Comparison of ENCODE assay signal across 9 cellular contexts in genomic region chr12:29782821-29783772, GRCh38. TPM values are rescaled to one million over a fixed set of nuclear protein-coding genes. Genes with fewer than 3 reads are reported as not detected.
DNase-seq lines count a peak whose midpoint lies in the region; ATAC-seq and TF ChIP-seq lines count a peak whose summit lies in the region.
"Had no signal": no experiment of that assay in that cellular context is flagged by ENCODE, and none has a peak within 500 bp of the region (broad histone marks: within the 10 kb centered on the region; RNA-seq: fewer than 3 reads in every experiment).

No MANE protein-coding gene starts in this region.

- H3K4me1 Mint-ChIP-seq in endodermal cell = peaks cover 19% of the 10 kb centered on the region
- H3K4me1 Mint-ChIP-seq in stimulated activated memory B cell treated with anti-CD40 and anti-IgM and Interleukin-4, amounts not matched to agents 10 μg/mL and 1 μg/mL and 100 μg/mL, for 72 hours = no peaks in the 10 kb centered on the region

- peak; percentile 22 for ATAC-seq in GM18498 (IDR thresholded peaks at IDR 0.05; ENCODE audit: unreplicated experiment)
- peak; percentile 17 for ATAC-seq in HG02588 (IDR thresholded peaks at IDR 0.05; ENCODE audit: unreplicated experiment)
- ATAC-seq in upper lobe of right lung = peak; percentile 54
- ATAC-seq in stimulated activated memory B cell treated with anti-CD40 and anti-IgM and Interleukin-4, amounts not matched to agents 10 μg/mL and 1 μg/mL and 100 μg/mL, for 72 hours = no peak

- H3K4me3 Mint-ChIP-seq in endodermal cell = peak overlapping the region; percentile 97
- H3K4me3 Mint-ChIP-seq in stimulated activated memory B cell treated with anti-CD40 and anti-IgM and Interleukin-4, amounts not matched to agents 10 μg/mL and 1 μg/mL and 100 μg/mL, for 72 hours = no peak overlapping the region
- H3K4me3 Mint-ChIP-seq: activated B cell treated with CpG ODN at 0.5 μM for 24 hours had no signal

- WGBS in endodermal cell (ENCODE audit: insufficient coverage in 1 of 2, insufficient read length in 1 of 2), 2 experiments = 0 to 1% methylated on average over 17 to 82 of the region's 82 CpGs

- H3K9me3 Mint-ChIP-seq in endodermal cell = peaks cover 15% of the 10 kb centered on the region
- peaks cover 3% of the 10 kb centered on the region for H3K9me3 Mint-ChIP-seq in stimulated activated memory B cell treated with anti-CD40 and anti-IgM and Interleukin-4, amounts not matched to agents 10 μg/mL and 1 μg/mL and 100 μg/mL, for 72 hours

- intact Hi-C loops in upper lobe of right lung (cut with DNase I) = no loop called here

- H3K9me3 ChIP-seq in NT2/D1 (ENCODE audit: insufficient read depth, low read length) = peaks cover 10% of the 10 kb centered on the region
- H3K9me3 ChIP-seq in endodermal cell (ENCODE audit: control insufficient read depth, low read length) = peaks cover 13% of the 10 kb centered on the region
- no peaks in the 10 kb centered on the region for H3K9me3 ChIP-seq in mononuclear cell (ENCODE audit: low read depth, low read length)
- H3K9me3 ChIP-seq in upper lobe of right lung = no peaks in the 10 kb centered on the region

- peak overlapping the region; percentile 77 for H3K9ac ChIP-seq in NT2/D1 (ENCODE audit: insufficient read length, low read depth)
- peak overlapping the region; percentile 65 for H3K9ac ChIP-seq in endodermal cell (ENCODE audit: extremely low read depth, low read length, poor library complexity, severe bottlenecking)

- H3K36me3 Mint-ChIP-seq in endodermal cell (ENCODE audit: low read depth) = peaks cover 24% of the 10 kb centered on the region
- H3K36me3 Mint-ChIP-seq in stimulated activated memory B cell treated with anti-CD40 and anti-IgM and Interleukin-4, amounts not matched to agents 10 μg/mL and 1 μg/mL and 100 μg/mL, for 72 hours = no peaks in the 10 kb centered on the region

- H3K4me1 ChIP-seq in NT2/D1 (ENCODE audit: insufficient read depth, insufficient read length) (no peaks in the 10 kb centered on the region), endodermal cell (ENCODE audit: control insufficient read depth, insufficient read depth, low read length) (no peaks in the 10 kb centered on the region), mononuclear cell (ENCODE audit: insufficient read depth, low read length) (peaks cover 12% of the 10 kb centered on the region), upper lobe of right lung (no peaks in the 10 kb centered on the region)

- H3K27ac Mint-ChIP-seq in endodermal cell = peak overlapping the region; percentile 85
- no peak overlapping the region for H3K27ac Mint-ChIP-seq in stimulated activated memory B cell treated with anti-CD40 and anti-IgM and Interleukin-4, amounts not matched to agents 10 μg/mL and 1 μg/mL and 100 μg/mL, for 72 hours
- H3K27ac Mint-ChIP-seq: activated B cell treated with CpG ODN at 0.5 μM for 24 hours had no signal

- peak overlapping the region; percentile 79 for H3K4me3 ChIP-seq in NT2/D1 (ENCODE audit: insufficient read length, low read depth)
- H3K4me3 ChIP-seq in endodermal cell (ENCODE audit: low read length) = peak overlapping the region; percentile 86
- H3K4me3 ChIP-seq in mononuclear cell (ENCODE audit: low read length) = peak overlapping the region; percentile 34
- peak overlapping the region; percentile 60 for H3K4me3 ChIP-seq in upper lobe of right lung

- TF ChIP-seq CTCF in endodermal cell (conservative IDR thresholded peaks at IDR 0.05) (peak; percentile 49), upper lobe of right lung (IDR thresholded peaks at IDR 0.05) (no peak)

- H3K27me3 ChIP-seq in NT2/D1 (ENCODE audit: insufficient read depth, insufficient read length) (peaks cover 41% of the 10 kb centered on the region), endodermal cell (ENCODE audit: control insufficient read depth, insufficient read depth, low read length, poor library complexity, severe bottlenecking) (no peaks in the 10 kb centered on the region), mononuclear cell (ENCODE audit: insufficient read depth, low read length) (peaks cover 50% of the 10 kb centered on the region), upper lobe of right lung (peaks cover 4% of the 10 kb centered on the region)

- H3K36me3 ChIP-seq in NT2/D1 (ENCODE audit: insufficient read depth, insufficient read length, low read length) = no peaks in the 10 kb centered on the region
- H3K36me3 ChIP-seq in endodermal cell (ENCODE audit: control insufficient read depth, insufficient read depth, low read length) = no peaks in the 10 kb centered on the region
- no peaks in the 10 kb centered on the region for H3K36me3 ChIP-seq in upper lobe of right lung

- no peak overlapping the region for H3K27ac ChIP-seq in endodermal cell (ENCODE audit: low read depth, low read length)
- H3K27ac ChIP-seq in upper lobe of right lung = peak overlapping the region; percentile 71

- peak; percentile 61 for DNase-seq in NT2/D1 (ENCODE audit: low read depth, low spot score)
- DNase-seq in endodermal cell = peak; percentile 88
- DNase-seq in upper lobe of right lung = peak; percentile 72
- no peak for DNase-seq in SKM-1 treated with dmso at 0.1 percent for 144 hours (lab: John Stamatoyannopoulos, UW; ENCODE audit: unreplicated experiment)
- DNase-seq: activated B cell treated with CpG ODN at 0.5 μM for 24 hours had no signal

- peaks cover 36% of the 10 kb centered on the region for H3K27me3 Mint-ChIP-seq in endodermal cell (ENCODE audit: insufficient read depth)
- peaks cover 19% of the 10 kb centered on the region for H3K27me3 Mint-ChIP-seq in stimulated activated memory B cell treated with anti-CD40 and anti-IgM and Interleukin-4, amounts not matched to agents 10 μg/mL and 1 μg/mL and 100 μg/mL, for 72 hours

RNA-seq across cellular contexts. Expression of gene TMTC1, which starts 0.6 kb away (rescaled TPM):
- total RNA-seq in endodermal cell (10 to 100 TPM; 31.6 to 71.0 TPM), mononuclear cell (3.8 TPM), upper lobe of right lung (37.4 TPM)
- 5.2 TPM for polyA plus RNA-seq in endodermal cell (2013, experiment 1 of 2)
- polyA plus RNA-seq in endodermal cell (2013, experiment 2 of 2) = 5.7 TPM
- total RNA-seq: activated B cell treated with CpG ODN at 0.5 μM for 24 hours had no signal

Comparison
In these comparisons a context has a peak if more than half of its experiments do, and no peak if none do; other contexts are left out.
1. H3K4me3 ChIP-seq: peak in every context shown above with its lines; median percentile 86 in endodermal cell; 79 in NT2/D1; 60 in upper lobe of right lung; 34 in mononuclear cell.